1 cellular context compared by ENCODE assay signal in the genomic region with DNA sequence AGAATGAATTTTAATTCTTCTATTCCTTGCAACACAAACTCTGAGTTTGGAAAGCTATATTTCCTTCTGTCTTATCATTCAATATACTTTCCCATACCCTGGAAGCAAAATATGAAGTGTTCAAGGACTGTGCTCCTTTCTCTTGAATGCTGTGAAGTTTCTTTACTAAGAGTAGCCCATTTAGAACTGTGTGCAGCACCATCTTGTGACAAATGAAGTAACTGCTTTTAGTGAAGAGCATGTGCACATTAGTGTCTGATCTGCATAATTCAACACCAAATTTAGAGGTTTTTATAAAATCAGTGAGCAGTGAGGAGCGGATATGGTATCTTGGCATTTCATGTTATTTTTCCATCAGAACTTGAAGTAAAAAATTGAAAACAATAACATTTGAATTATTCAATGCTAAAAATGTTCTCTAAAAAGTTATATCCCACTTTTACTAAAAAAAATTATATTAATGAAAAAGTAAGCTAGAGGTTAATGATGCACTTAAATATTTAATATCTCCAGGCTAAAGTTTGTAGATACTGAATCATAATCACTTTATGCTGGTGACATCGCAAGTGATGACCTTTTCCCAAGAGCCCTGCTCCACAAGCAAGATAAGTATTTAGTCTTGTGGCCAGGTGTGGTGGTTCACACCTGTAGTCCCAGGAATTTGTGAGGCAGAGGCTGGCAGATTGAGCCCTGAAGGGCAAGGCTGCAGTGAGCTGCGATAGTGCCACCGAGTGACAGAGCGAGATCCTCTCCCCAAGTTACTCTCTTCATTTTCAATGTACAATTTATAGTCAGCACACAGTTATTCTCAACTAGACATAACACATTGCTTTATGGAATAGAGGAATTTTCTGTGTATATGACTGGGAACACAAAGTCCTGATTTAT.
TF ChIP-seq lines count a peak whose summit lies in the region.

No MANE protein-coding gene starts in this region.

TF ChIP-seq in HCT116, 20 proteins besides CTCF, POLR2A, EP300 and RAD21 (continued from another document):
- TF ChIP-seq, protein P1, sequence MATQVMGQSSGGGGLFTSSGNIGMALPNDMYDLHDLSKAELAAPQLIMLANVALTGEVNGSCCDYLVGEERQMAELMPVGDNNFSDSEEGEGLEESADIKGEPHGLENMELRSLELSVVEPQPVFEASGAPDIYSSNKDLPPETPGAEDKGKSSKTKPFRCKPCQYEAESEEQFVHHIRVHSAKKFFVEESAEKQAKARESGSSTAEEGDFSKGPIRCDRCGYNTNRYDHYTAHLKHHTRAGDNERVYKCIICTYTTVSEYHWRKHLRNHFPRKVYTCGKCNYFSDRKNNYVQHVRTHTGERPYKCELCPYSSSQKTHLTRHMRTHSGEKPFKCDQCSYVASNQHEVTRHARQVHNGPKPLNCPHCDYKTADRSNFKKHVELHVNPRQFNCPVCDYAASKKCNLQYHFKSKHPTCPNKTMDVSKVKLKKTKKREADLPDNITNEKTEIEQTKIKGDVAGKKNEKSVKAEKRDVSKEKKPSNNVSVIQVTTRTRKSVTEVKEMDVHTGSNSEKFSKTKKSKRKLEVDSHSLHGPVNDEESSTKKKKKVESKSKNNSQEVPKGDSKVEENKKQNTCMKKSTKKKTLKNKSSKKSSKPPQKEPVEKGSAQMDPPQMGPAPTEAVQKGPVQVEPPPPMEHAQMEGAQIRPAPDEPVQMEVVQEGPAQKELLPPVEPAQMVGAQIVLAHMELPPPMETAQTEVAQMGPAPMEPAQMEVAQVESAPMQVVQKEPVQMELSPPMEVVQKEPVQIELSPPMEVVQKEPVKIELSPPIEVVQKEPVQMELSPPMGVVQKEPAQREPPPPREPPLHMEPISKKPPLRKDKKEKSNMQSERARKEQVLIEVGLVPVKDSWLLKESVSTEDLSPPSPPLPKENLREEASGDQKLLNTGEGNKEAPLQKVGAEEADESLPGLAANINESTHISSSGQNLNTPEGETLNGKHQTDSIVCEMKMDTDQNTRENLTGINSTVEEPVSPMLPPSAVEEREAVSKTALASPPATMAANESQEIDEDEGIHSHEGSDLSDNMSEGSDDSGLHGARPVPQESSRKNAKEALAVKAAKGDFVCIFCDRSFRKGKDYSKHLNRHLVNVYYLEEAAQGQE (IDR thresholded peaks at IDR 0.05; ENCODE audit: low read depth), result no peak
- TF ChIP-seq EZH2 (IDR thresholded peaks at IDR 0.05) (no peak), SIN3A (IDR thresholded peaks at IDR 0.05; ENCODE audit: low read depth) (no peak), SP1 (IDR thresholded peaks at IDR 0.05; ENCODE audit: low read depth) (no peak), CBX3 (IDR thresholded peaks at IDR 0.05; ENCODE audit: low read depth) (no peak), EZH2phosphoT487 (IDR thresholded peaks at IDR 0.05; ENCODE audit: borderline replicate concordance) (no peak), FOSL1 (IDR thresholded peaks at IDR 0.05; ENCODE audit: low read depth) (no peak), TCF7L2 (IDR thresholded peaks at IDR 0.05; ENCODE audit: borderline replicate concordance, extremely low read depth, insufficient read depth, insufficient read length) (no peak), ELF1 (IDR thresholded peaks at IDR 0.05; ENCODE audit: borderline replicate concordance, low read depth) (no peak), YY1 (IDR thresholded peaks at IDR 0.05; ENCODE audit: extremely low read depth, insufficient replicate concordance, low read depth, low read length) (no peak), CEBPB (IDR thresholded peaks at IDR 0.05; ENCODE audit: low read depth) (no peak), POLR2AphosphoS5 (IDR thresholded peaks at IDR 0.05; ENCODE audit: low read depth, low read length) (no peak), EGR1 (IDR thresholded peaks at IDR 0.05; ENCODE audit: low read depth) (no peak)
- TF ChIP-seq, protein P2, sequence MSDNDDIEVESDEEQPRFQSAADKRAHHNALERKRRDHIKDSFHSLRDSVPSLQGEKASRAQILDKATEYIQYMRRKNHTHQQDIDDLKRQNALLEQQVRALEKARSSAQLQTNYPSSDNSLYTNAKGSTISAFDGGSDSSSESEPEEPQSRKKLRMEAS (IDR thresholded peaks at IDR 0.05), result no peak
- TF ChIP-seq, protein P3, sequence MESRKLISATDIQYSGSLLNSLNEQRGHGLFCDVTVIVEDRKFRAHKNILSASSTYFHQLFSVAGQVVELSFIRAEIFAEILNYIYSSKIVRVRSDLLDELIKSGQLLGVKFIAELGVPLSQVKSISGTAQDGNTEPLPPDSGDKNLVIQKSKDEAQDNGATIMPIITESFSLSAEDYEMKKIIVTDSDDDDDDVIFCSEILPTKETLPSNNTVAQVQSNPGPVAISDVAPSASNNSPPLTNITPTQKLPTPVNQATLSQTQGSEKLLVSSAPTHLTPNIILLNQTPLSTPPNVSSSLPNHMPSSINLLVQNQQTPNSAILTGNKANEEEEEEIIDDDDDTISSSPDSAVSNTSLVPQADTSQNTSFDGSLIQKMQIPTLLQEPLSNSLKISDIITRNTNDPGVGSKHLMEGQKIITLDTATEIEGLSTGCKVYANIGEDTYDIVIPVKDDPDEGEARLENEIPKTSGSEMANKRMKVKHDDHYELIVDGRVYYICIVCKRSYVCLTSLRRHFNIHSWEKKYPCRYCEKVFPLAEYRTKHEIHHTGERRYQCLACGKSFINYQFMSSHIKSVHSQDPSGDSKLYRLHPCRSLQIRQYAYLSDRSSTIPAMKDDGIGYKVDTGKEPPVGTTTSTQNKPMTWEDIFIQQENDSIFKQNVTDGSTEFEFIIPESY (IDR thresholded peaks at IDR 0.05; ENCODE audit: extremely low read depth, insufficient replicate concordance, low read length), result no peak
